Comparison of ENCODE assay signal across 9 cellular contexts in the genomic region with DNA sequence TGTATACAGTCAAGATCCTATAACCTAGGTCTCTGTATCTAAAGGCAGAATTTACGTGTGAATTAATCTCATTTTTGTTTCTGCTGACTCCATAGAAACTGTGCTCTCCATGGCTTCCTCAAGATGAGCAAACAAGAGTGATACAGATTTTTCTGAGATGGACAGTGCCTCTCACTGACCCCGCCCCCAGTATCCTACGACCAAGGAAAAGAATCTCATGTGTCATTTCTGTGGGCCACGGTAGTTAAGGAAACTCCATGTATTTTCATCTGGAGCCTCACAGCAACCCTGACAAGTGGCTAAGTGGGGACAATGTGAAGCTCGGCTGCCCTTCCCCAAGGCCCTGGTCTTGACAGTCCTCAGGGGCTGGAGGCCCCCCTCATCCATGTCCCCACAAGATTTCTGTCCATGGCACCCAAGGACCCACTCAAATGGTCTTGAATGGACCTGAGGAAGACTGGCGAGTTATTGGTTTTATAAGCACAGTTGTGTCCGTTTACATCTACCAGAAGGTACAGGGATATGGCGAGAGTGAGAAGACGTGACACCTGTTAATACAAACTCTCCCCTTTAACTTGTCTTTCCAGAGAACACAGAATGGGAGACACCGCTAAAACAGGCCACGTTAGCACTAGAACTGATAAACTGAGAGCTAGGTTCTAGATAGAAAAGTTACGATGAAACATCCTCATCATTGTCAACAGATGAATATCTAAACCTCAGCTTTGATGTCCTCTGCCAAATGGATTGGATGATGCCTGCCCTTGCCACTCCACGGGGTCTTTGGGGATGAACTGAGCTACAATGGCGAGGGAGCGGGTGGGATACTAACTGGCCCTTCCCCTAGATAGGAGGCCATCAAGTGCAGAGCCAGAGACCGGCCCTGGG.
DNase-seq lines count a peak whose midpoint lies in the region; TF ChIP-seq lines count a peak whose summit lies in the region.
"Had no signal": no experiment of that assay in that cellular context is flagged by ENCODE, and none has a peak within 500 bp of the region (broad histone marks: within the 10 kb centered on the region; RNA-seq: fewer than 3 reads in every experiment).

No MANE protein-coding gene starts in this region.

- H3K4me3 ChIP-seq in ACC112 (ENCODE audit: low read depth, low read length) (peak overlapping the region; percentile 82), HUES64 (ENCODE audit: low read length) (peak overlapping the region; percentile 71), coronary artery (peak overlapping the region; percentile 74)

- WGBS in HUES64, result 80% methylated on average over 16 of the region's 16 CpGs

- H3K4me1 ChIP-seq in ACC112 (ENCODE audit: control insufficient read depth, insufficient read depth, low read length, unreplicated experiment) (peaks cover 14% of the 10 kb centered on the region), HUES64 (ENCODE audit: insufficient read depth, low read length) (peaks cover 11% of the 10 kb centered on the region)

- TF ChIP-seq CTCF in coronary artery (IDR thresholded peaks at IDR 0.05), result no peak

- H3K36me3 ChIP-seq in ACC112 (ENCODE audit: insufficient read depth, low read length) (no peaks in the 10 kb centered on the region), HUES64 (ENCODE audit: insufficient read depth, low read length) (no peaks in the 10 kb centered on the region)

- DNase-seq in coronary artery (ENCODE audit: low spot score) (no peak), myocyte (ENCODE audit: low read depth) (peak; percentile 63), MV-4-11 (lab: John Stamatoyannopoulos, UW) (no peak), iPS-NIHi11 (ENCODE audit: low spot score) (no peak), NCI-H748 treated with DMSO at 0.1 percent for 48 hours (lab: John Stamatoyannopoulos, UW) (no peak)
- no peak for DNase-seq in activated naive CD4-positive, alpha-beta T cell treated with anti-CD3 and anti-CD28 coated beads, Interleukin-2, amount 50 U/mL, for 16 hours
- DNase-seq: NCI-H524 treated with DMSO at 0.1 percent for 48 hours had no signal

- peak overlapping the region; percentile 88 for H2AFZ ChIP-seq in ACC112 (ENCODE audit: low read length, unreplicated experiment)

- H3K9me3 ChIP-seq in HUES64 (ENCODE audit: insufficient read depth, low read depth, low read length), result no peaks in the 10 kb centered on the region

- peak overlapping the region; percentile 19; the same call in 1 of the 2 replicates for H3K27ac ChIP-seq in ACC112 (ENCODE audit: low read depth, low read length)
- peak overlapping the region; percentile 34; the same call in 1 of the 2 replicates for H3K27ac ChIP-seq in HUES64 (ENCODE audit: low read depth, low read length)
- H3K27ac ChIP-seq in coronary artery, result peak overlapping the region; percentile 77 to 82

- H3K27me3 ChIP-seq in ACC112 (ENCODE audit: insufficient read depth, low read length) (no peaks in the 10 kb centered on the region), HUES64 (ENCODE audit: insufficient read depth, low read length) (peaks cover 32% of the 10 kb centered on the region)

- no peaks in the 10 kb centered on the region for H3K79me2 ChIP-seq in ACC112 (ENCODE audit: control insufficient read depth, insufficient read depth, low read length, unreplicated experiment)

- peak overlapping the region; percentile 89 for H3K9ac ChIP-seq in HUES64 (ENCODE audit: low read depth, low read length)

Comparison
In these comparisons a context has a peak if more than half of its experiments do, and no peak if none do; other contexts are left out.
1. H3K27ac ChIP-seq: peak in every context shown above with its lines; median percentile 80 in coronary artery; 34 in HUES64; 19 in ACC112.